Comparison of ENCODE assay signal across 23 cellular contexts in the genomic region with DNA sequence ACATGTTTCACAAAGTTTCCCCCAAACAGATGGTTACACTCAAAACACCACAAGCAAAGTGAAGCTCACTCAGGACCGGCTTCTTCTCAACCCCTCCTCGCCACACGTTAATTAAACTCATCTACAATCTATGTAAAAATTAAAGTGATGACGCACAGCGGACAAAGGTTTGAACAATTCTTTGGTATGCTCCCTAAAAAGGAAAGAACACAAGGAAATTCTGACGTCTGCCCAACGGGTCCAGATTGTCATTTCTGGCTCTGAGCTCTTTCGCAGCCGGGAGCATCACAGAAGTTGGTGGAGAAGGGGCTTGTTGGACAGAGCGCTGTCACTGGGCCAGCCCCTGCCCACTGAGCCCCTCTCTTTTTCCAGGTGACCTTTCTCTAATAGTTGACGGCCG.
"Had no signal": no experiment of that assay in that cellular context is flagged by ENCODE, and none has a peak within 500 bp of the region (broad histone marks: within the 10 kb centered on the region; RNA-seq: fewer than 3 reads in every experiment).

No MANE protein-coding gene starts in this region.

- H3K4me1 ChIP-seq: parathyroid adenoma, psoas muscle, right lobe of liver, sigmoid colon, upper lobe of left lung, uterus had no signal

- ATAC-seq: naive thymus-derived CD4-positive, alpha-beta T cell; psoas muscle; right cardiac atrium; right lobe of liver; stimulated activated naive CD8-positive, alpha-beta T cell treated with anti-CD3 and anti-CD28 coated beads, Interleukin-15, amount 100 ng/mL, for 72 hours; stimulated activated naive CD8-positive, alpha-beta T cell treated with anti-CD3 and anti-CD28 coated beads, Interleukin-15, Interleukin-2, amounts not matched to agents 100 U/mL and 50 U/mL, for 24 hours had no signal

- H3K36me3 ChIP-seq: neural progenitor cell, ovary, right lobe of liver, sigmoid colon, tibial nerve, upper lobe of left lung, uterus had no signal

- H3K27me3 ChIP-seq: neural progenitor cell, ovary, right lobe of liver, sigmoid colon, testis, tibial nerve, upper lobe of left lung, uterus had no signal

- H3K4me3 ChIP-seq: neural progenitor cell, ovary, psoas muscle, right lobe of liver, sigmoid colon, testis, tibial nerve, upper lobe of left lung, uterus had no signal

- H3K27ac ChIP-seq: neural progenitor cell, ovary, parathyroid adenoma, psoas muscle, right lobe of liver, sigmoid colon, testis, tibial nerve, upper lobe of left lung, uterus had no signal

- DNase-seq: naive thymus-derived CD4-positive, alpha-beta T cell; natural killer cell; occipital lobe; ovary; psoas muscle; right lobe of liver; sigmoid colon; small intestine; stimulated activated CD4-positive, alpha-beta T cell treated with anti-CD3 and anti-CD28 coated beads, Interleukin-15, amount 100 ng/mL, for 24 hours; stimulated activated CD4-positive, alpha-beta T cell treated with anti-CD3 and anti-CD28 coated beads, Interleukin-2, amount 100 ng/mL, for 24 hours; stimulated activated CD4-positive, alpha-beta T cell treated with anti-CD3 and anti-CD28 coated beads, Interleukin-2, amount 100 ng/mL, for 48 hours; stimulated activated CD4-positive, alpha-beta T cell treated with anti-CD3 and anti-CD28 coated beads, Interleukin-4, amount 100 ng/mL, for 24 hours; stimulated activated naive CD4-positive, alpha-beta T cell; stimulated activated naive CD8-positive, alpha-beta T cell treated with anti-CD3 and anti-CD28 coated beads, Interleukin-15, amount 100 ng/mL, for 72 hours; stimulated activated naive CD8-positive, alpha-beta T cell treated with anti-CD3 and anti-CD28 coated beads, Interleukin-15, Interleukin-2, amounts not matched to agents 100 U/mL and 50 U/mL, for 24 hours; testis; trophoblast cell; upper lobe of left lung; uterus had no signal

- H3K9me3 ChIP-seq: ovary, right lobe of liver, testis had no signal
